ENCODE assay signal across 11 cellular contexts in the genomic region with DNA sequence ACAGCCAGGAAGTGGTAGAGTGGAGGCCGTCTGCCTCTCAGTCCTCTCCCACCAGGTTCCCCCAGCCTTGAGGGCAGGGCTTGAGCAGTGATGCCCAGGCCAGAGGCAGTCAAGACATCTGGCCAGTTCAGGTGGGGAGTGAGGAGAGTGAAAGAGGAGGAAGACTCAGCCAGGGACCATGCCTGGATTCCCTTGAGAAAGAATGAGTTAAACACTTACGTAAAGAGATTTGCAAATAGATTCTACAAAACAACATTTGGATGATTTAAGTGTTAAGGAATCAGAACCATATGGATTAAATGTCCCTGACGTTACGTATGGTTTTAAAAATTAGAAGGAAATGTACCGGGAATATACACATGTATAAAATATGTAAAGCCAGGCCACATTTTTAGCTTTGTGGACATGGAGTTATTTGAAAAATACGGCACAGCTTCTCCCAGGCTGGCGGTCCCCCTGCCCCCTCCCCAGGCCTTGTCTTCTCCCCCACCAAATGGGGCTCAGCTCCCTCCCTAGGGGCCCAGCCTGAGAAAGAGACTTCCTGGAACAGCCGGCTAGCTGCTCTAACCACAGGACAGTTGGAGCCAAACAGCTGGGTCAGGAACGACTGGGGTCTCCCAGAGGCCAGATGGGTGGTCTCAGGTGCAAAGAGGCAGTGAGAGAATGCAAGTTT.
DNase-seq lines count a peak whose midpoint lies in the region; ATAC-seq and TF ChIP-seq lines count a peak whose summit lies in the region.
"Had no signal": no experiment of that assay in that cellular context is flagged by ENCODE, and none has a peak within 500 bp of the region (broad histone marks: within the 10 kb centered on the region; RNA-seq: fewer than 3 reads in every experiment).

No MANE protein-coding gene starts in this region.

- H3K36me3 Mint-ChIP-seq in T-helper 1 cell treated with Interleukin-12 subunit alpha and Interleukin-12 subunit beta and Interleukin-4 antibody, amounts not matched to agents 30 μg/mL and 1 μg/mL, for 36 hours (ENCODE audit: low read depth) = peaks cover 9% of the 10 kb centered on the region
- H3K36me3 Mint-ChIP-seq in chondrocyte (ENCODE audit: low read depth) (no peaks in the 10 kb centered on the region), nephron progenitor cell (ENCODE audit: low read depth) (no peaks in the 10 kb centered on the region)
- H3K36me3 Mint-ChIP-seq: neural progenitor cell had no signal

- peak overlapping the region; percentile 85 for H3K4me3 Mint-ChIP-seq in T-helper 1 cell treated with Interleukin-12 subunit alpha and Interleukin-12 subunit beta and Interleukin-4 antibody, amounts not matched to agents 30 μg/mL and 1 μg/mL, for 36 hours
- H3K4me3 Mint-ChIP-seq in chondrocyte (ENCODE audit: unreplicated experiment) (no peak overlapping the region), nephron progenitor cell (no peak overlapping the region)
- H3K4me3 Mint-ChIP-seq: neural progenitor cell had no signal

- H3K27me3 ChIP-seq in PC-9 (ENCODE audit: insufficient read depth, low read depth) = no peaks in the 10 kb centered on the region
- H3K27me3 ChIP-seq: heart left ventricle, neural progenitor cell had no signal

- CTCF ChIA-PET in PC-9 (lab: Charles Lee) = no interaction called here

- H3K27ac ChIP-seq in PC-9 = peak overlapping the region; percentile 75
- H3K27ac ChIP-seq: neural progenitor cell had no signal

- peak overlapping the region; percentile 99 for H3K27ac Mint-ChIP-seq in T-helper 1 cell treated with Interleukin-12 subunit alpha and Interleukin-12 subunit beta and Interleukin-4 antibody, amounts not matched to agents 30 μg/mL and 1 μg/mL, for 36 hours
- H3K27ac Mint-ChIP-seq in chondrocyte (ENCODE audit: unreplicated experiment) (peak overlapping the region; percentile 91), nephron progenitor cell (no peak overlapping the region)

- H3K4me3 ChIP-seq in PC-9 = no peak overlapping the region
- H3K4me3 ChIP-seq in skeletal muscle cell (ENCODE audit: low read depth, low read length) = no peak overlapping the region
- H3K4me3 ChIP-seq: heart left ventricle, neural progenitor cell had no signal

- no peaks in the 10 kb centered on the region for H3K27me3 Mint-ChIP-seq in T-helper 1 cell treated with Interleukin-12 subunit alpha and Interleukin-12 subunit beta and Interleukin-4 antibody, amounts not matched to agents 30 μg/mL and 1 μg/mL, for 36 hours (ENCODE audit: low read depth)
- H3K27me3 Mint-ChIP-seq in chondrocyte (ENCODE audit: low read depth) = no peaks in the 10 kb centered on the region
- peaks cover 7% of the 10 kb centered on the region for H3K27me3 Mint-ChIP-seq in nephron progenitor cell (ENCODE audit: low read depth, poor library complexity)

- intact Hi-C loops in PC-9 (cut with micrococcal nuclease; ENCODE audit: unreplicated experiment) = loop anchor here (5.0 to 10.0 kb wide), 3 partner anchors 100 to 362 kb away; no protein-coding TSS in a partner anchor

- H3K4me1 ChIP-seq in PC-9 (replicated peaks; ENCODE audit: insufficient read depth) = peaks cover 59% of the 10 kb centered on the region

- no peaks in the 10 kb centered on the region for H3K9me3 ChIP-seq in PC-9 (ENCODE audit: insufficient read depth, low read depth)
- H3K9me3 ChIP-seq: heart left ventricle had no signal

- H4K20me1 ChIP-seq in PC-9 (ENCODE audit: insufficient read depth) = no peaks in the 10 kb centered on the region

- no peaks in the 10 kb centered on the region for H3K36me3 ChIP-seq in PC-9 (ENCODE audit: low read depth)
- H3K36me3 ChIP-seq: heart left ventricle, neural progenitor cell had no signal

- POLR2A ChIA-PET in PC-9 (lab: Charles Lee; ENCODE audit: unreplicated experiment) = interaction anchor here (0.6 to 0.9 kb wide), 5 partner anchors 10 to 908 kb away, joined by 3 to 6 read pairs (median 4); no protein-coding TSS in a partner anchor

- no peaks in the 10 kb centered on the region for H3K79me2 ChIP-seq in PC-9 (ENCODE audit: low read depth)

- TF ChIP-seq CTCF in PC-9 (conservative IDR thresholded peaks at IDR 0.05) (no peak), chondrocyte (IDR thresholded peaks at IDR 0.05) (no peak), nephron progenitor cell (IDR thresholded peaks at IDR 0.05) (no peak)

- H3K4me1 Mint-ChIP-seq in T-helper 1 cell treated with Interleukin-12 subunit alpha and Interleukin-12 subunit beta and Interleukin-4 antibody, amounts not matched to agents 30 μg/mL and 1 μg/mL, for 36 hours (ENCODE audit: low read depth) = peaks cover 88% of the 10 kb centered on the region
- H3K4me1 Mint-ChIP-seq in chondrocyte (ENCODE audit: low read depth) = peaks cover 60% of the 10 kb centered on the region
- peaks cover 36% of the 10 kb centered on the region for H3K4me1 Mint-ChIP-seq in nephron progenitor cell

- H3K9me2 ChIP-seq in PC-9 (ENCODE audit: insufficient read depth) = no peaks in the 10 kb centered on the region

- H3K4me2 ChIP-seq in PC-9 = peak overlapping the region; percentile 52
- H3K4me2 ChIP-seq: neural progenitor cell had no signal

- no peaks in the 10 kb centered on the region for H3K9me3 Mint-ChIP-seq in T-helper 1 cell treated with Interleukin-12 subunit alpha and Interleukin-12 subunit beta and Interleukin-4 antibody, amounts not matched to agents 30 μg/mL and 1 μg/mL, for 36 hours
- no peaks in the 10 kb centered on the region for H3K9me3 Mint-ChIP-seq in chondrocyte (ENCODE audit: low read depth)
- H3K9me3 Mint-ChIP-seq in nephron progenitor cell = no peaks in the 10 kb centered on the region
- H3K9me3 Mint-ChIP-seq: neural progenitor cell had no signal

- no peak for DNase-seq in T-helper 1 cell
- no peak for DNase-seq in PC-9
- no peak for DNase-seq in chondrocyte (ENCODE audit: low spot score)
- DNase-seq in skeletal muscle cell (ENCODE audit: low read depth) = peak; percentile 93
- no peak for DNase-seq in nephron progenitor cell
- DNase-seq in globus pallidus (ENCODE audit: low spot score) = no peak
- DNase-seq: Right ventricle myocardium superior had no signal

- no peak for ATAC-seq in GM21528 (IDR thresholded peaks at IDR 0.05; ENCODE audit: low FRiP score, unreplicated experiment)

- peaks cover 25% of the 10 kb centered on the region; the same call in 1 of the 2 replicates for H3F3A ChIP-seq in PC-9 (ENCODE audit: insufficient read depth, low read depth)

- H2AFZ ChIP-seq in PC-9 = no peak overlapping the region
- H2AFZ ChIP-seq: neural progenitor cell had no signal

- BruUV-seq in PC-9 (replicated peaks; lab: Mats Ljungman, UMichigan) = no TSS peak
